Comparison of ENCODE assay signal across 8 cellular contexts in genomic region chr4:40916880-40917279, GRCh38.
DNase-seq lines count a peak whose midpoint lies in the region; ATAC-seq and TF ChIP-seq lines count a peak whose summit lies in the region.

No MANE protein-coding gene starts in this region.

- H3K27ac ChIP-seq in DOHH2 (ENCODE audit: low read depth, low read length): no peak overlapping the region

- no peak overlapping the region for H3K4me3 Mint-ChIP-seq in activated CD4-positive, alpha-beta memory T cell treated with anti-CD3 and anti-CD28 coated beads for 36 hours

- no peaks in the 10 kb centered on the region for H3K36me3 Mint-ChIP-seq in activated CD4-positive, alpha-beta memory T cell treated with anti-CD3 and anti-CD28 coated beads for 36 hours

- no peaks in the 10 kb centered on the region for H3K36me3 ChIP-seq in DOHH2 (ENCODE audit: control insufficient read depth, low read length)

- H3K4me1 Mint-ChIP-seq in activated CD4-positive, alpha-beta memory T cell treated with anti-CD3 and anti-CD28 coated beads for 36 hours (ENCODE audit: low read depth): peaks cover 26% of the 10 kb centered on the region

- intact Hi-C loops in activated CD4-positive, alpha-beta memory T cell treated with anti-CD3 and anti-CD28 coated beads for 36 hours (cut with micrococcal nuclease): loop anchor here (1.0 kb wide), 1 partner anchor 9 kb away; no protein-coding TSS in a partner anchor
- intact Hi-C loops in head of caudate nucleus (cut with DNase I): loop anchor here (5.0 kb wide), 1 partner anchor 180 kb away; no protein-coding TSS in a partner anchor

- TF ChIP-seq CTCF in DOHH2 (IDR thresholded peaks at IDR 0.05; ENCODE audit: low read depth, low read length, poor library complexity, severe bottlenecking): peak; percentile 71

- H3K4me2 ChIP-seq in DOHH2 (ENCODE audit: low read length): no peak overlapping the region

- POLR2A ChIA-PET in activated CD4-positive, alpha-beta memory T cell treated with anti-CD3 and anti-CD28 coated beads for 36 hours (lab: Charles Lee): no interaction called here

- H4K20me1 ChIP-seq in DOHH2 (ENCODE audit: control insufficient read depth, insufficient read depth, low read depth, low read length): no peaks in the 10 kb centered on the region

- H3K27me3 ChIP-seq in DOHH2 (ENCODE audit: control insufficient read depth, low read length): no peaks in the 10 kb centered on the region

- no peaks in the 10 kb centered on the region for H3K9me2 ChIP-seq in DOHH2 (replicated peaks; ENCODE audit: control insufficient read depth, low read length)

- CTCF ChIA-PET in activated CD4-positive, alpha-beta memory T cell treated with anti-CD3 and anti-CD28 coated beads for 36 hours (lab: Charles Lee): interaction anchor here (0.7 to 2.7 kb wide), 9 partner anchors 8 to 204 kb away, joined by 3 to 25 read pairs (median 3); no protein-coding TSS in a partner anchor

- peak; percentile 79 for ATAC-seq in GM19467 (IDR thresholded peaks at IDR 0.05; ENCODE audit: unreplicated experiment)
- ATAC-seq in HG02852 (IDR thresholded peaks at IDR 0.05; ENCODE audit: unreplicated experiment): no peak

- no peak overlapping the region for H3K4me3 ChIP-seq in DOHH2 (ENCODE audit: low read length)

- no peaks in the 10 kb centered on the region for H3K9me3 ChIP-seq in DOHH2 (ENCODE audit: control insufficient read depth, insufficient read depth, low read length)

- no peaks in the 10 kb centered on the region for H3K4me1 ChIP-seq in DOHH2 (ENCODE audit: control insufficient read depth, low read length)

- no peaks in the 10 kb centered on the region for H3F3A ChIP-seq in DOHH2 (ENCODE audit: control insufficient read depth, insufficient read depth)

- no peak overlapping the region for H3K27ac Mint-ChIP-seq in activated CD4-positive, alpha-beta memory T cell treated with anti-CD3 and anti-CD28 coated beads for 36 hours

- H3K27me3 Mint-ChIP-seq in activated CD4-positive, alpha-beta memory T cell treated with anti-CD3 and anti-CD28 coated beads for 36 hours: peaks cover 5% of the 10 kb centered on the region

- peaks cover 5% of the 10 kb centered on the region for H3K9me3 Mint-ChIP-seq in activated CD4-positive, alpha-beta memory T cell treated with anti-CD3 and anti-CD28 coated beads for 36 hours

- peak; percentile 73 for DNase-seq in HuH-7 (ENCODE audit: low spot score)
- DNase-seq in activated CD4-positive, alpha-beta memory T cell treated with anti-CD3 and anti-CD28 coated beads for 36 hours: peak; percentile 73
- peak in 29 of 42 donors; percentile 28 to 77 (median 45) for DNase-seq in head of caudate nucleus
- DNase-seq in stimulated activated CD4-positive, alpha-beta T cell treated with anti-CD3 and anti-CD28 coated beads, Interleukin-2, amount 100 ng/mL, for 4 hours (ENCODE audit: low read depth): peak; percentile 9
- no peak for DNase-seq in GF-D8 (lab: John Stamatoyannopoulos, UW)

- no peaks in the 10 kb centered on the region for H3K79me2 ChIP-seq in DOHH2 (ENCODE audit: control insufficient read depth, low read length)
